ENCODE assay signal across 16 cellular contexts in the genomic region with DNA sequence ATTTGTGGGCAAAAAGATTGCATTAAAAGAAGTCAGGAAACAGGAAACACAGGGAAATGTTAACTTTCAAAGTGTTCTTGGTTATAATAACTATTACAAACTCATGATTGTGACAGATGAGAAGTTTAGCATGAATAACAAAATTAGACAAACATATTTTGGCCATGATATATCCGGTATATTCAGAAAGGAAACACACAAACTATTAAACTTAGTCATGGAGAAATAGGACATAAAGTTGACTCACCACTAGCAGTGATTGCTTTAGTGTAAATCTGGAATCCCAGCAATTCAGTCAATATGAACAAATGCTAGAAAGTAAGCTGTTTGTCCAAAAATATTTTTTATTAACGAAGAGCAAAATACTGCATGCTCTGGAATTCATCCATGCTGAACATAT.
DNase-seq lines count a peak whose midpoint lies in the region; ATAC-seq and TF ChIP-seq lines count a peak whose summit lies in the region.
"Had no signal": no experiment of that assay in that cellular context is flagged by ENCODE, and none has a peak within 500 bp of the region (broad histone marks: within the 10 kb centered on the region; RNA-seq: fewer than 3 reads in every experiment).

No MANE protein-coding gene starts in this region.

- H3K36me3 ChIP-seq in PC-3 (ENCODE audit: low read depth, low read length), result no peaks in the 10 kb centered on the region
- H3K36me3 ChIP-seq: colonic mucosa, gastroesophageal sphincter had no signal

- no peak overlapping the region for H3K27ac Mint-ChIP-seq in stimulated activated effector memory CD8-positive, alpha-beta T cell treated with anti-CD3 and anti-CD28 coated beads, Interleukin-12 subunit alpha, Interleukin-12 subunit beta, amount 100 ng/mL, for 72 hours
- H3K27ac Mint-ChIP-seq: activated naive CD8-positive, alpha-beta T cell; B cell; T-helper 1 cell treated with Interleukin-12 subunit alpha and Interleukin-12 subunit beta and Interleukin-4 antibody, amounts not matched to agents 30 μg/mL and 1 μg/mL, for 36 hours had no signal

- intact Hi-C loops in PC-3 (cut with micrococcal nuclease), result loop anchor here (2.0 to 5.0 kb wide), 2 partner anchors 27 to 1039 kb away; no protein-coding TSS in a partner anchor

- peak overlapping the region; percentile 50; the same call in 1 of the 2 replicates for H3K4me2 ChIP-seq in PC-3 (ENCODE audit: low read length)

- no peaks in the 10 kb centered on the region for H3K9me2 ChIP-seq in PC-3 (replicated peaks; ENCODE audit: low read length)

- TF ChIP-seq CTCF in AG09319 (IDR thresholded peaks at IDR 0.05; ENCODE audit: low read depth, low read length), result no peak
- TF ChIP-seq CTCF in PC-3 (conservative IDR thresholded peaks at IDR 0.05; ENCODE audit: low read depth, low read length), result no peak

- H3K79me2 ChIP-seq in PC-3 (ENCODE audit: low read length), result no peaks in the 10 kb centered on the region

- no peaks in the 10 kb centered on the region for H3K4me1 Mint-ChIP-seq in stimulated activated effector memory CD8-positive, alpha-beta T cell treated with anti-CD3 and anti-CD28 coated beads, Interleukin-12 subunit alpha, Interleukin-12 subunit beta, amount 100 ng/mL, for 72 hours
- H3K4me1 Mint-ChIP-seq: B cell had no signal

- ATAC-seq in PC-3, result peak; percentile 94
- ATAC-seq in GM18519 (IDR thresholded peaks at IDR 0.05; ENCODE audit: low FRiP score, unreplicated experiment), result no peak
- no peak for ATAC-seq in stimulated activated effector memory CD8-positive, alpha-beta T cell treated with anti-CD3 and anti-CD28 coated beads, Interleukin-12 subunit alpha, Interleukin-12 subunit beta, amount 100 ng/mL, for 72 hours
- ATAC-seq: gastroesophageal sphincter had no signal

- POLR2A ChIA-PET in PC-3 (lab: Charles Lee; ENCODE audit: unreplicated experiment), result no interaction called here

- CTCF ChIA-PET in PC-3 (lab: Charles Lee), result no interaction called here

- peak overlapping the region; percentile 71 for H3K27ac ChIP-seq in PC-3 (ENCODE audit: low read length)
- H3K27ac ChIP-seq: colonic mucosa, gastroesophageal sphincter had no signal

- peaks cover 19% of the 10 kb centered on the region for H3K9me3 Mint-ChIP-seq in stimulated activated effector memory CD8-positive, alpha-beta T cell treated with anti-CD3 and anti-CD28 coated beads, Interleukin-12 subunit alpha, Interleukin-12 subunit beta, amount 100 ng/mL, for 72 hours
- H3K9me3 Mint-ChIP-seq: T-helper 1 cell treated with Interleukin-12 subunit alpha and Interleukin-12 subunit beta and Interleukin-4 antibody, amounts not matched to agents 30 μg/mL and 1 μg/mL, for 36 hours had no signal

- peaks cover 14% of the 10 kb centered on the region for H3K4me1 ChIP-seq in PC-3 (ENCODE audit: insufficient read depth, low read length)
- H3K4me1 ChIP-seq: colonic mucosa, gastroesophageal sphincter had no signal

- no peaks in the 10 kb centered on the region for H3K27me3 ChIP-seq in PC-3 (ENCODE audit: low read length)
- H3K27me3 ChIP-seq: colonic mucosa, gastroesophageal sphincter had no signal

- no peak overlapping the region for H3K4me3 ChIP-seq in PC-3 (ENCODE audit: low read length)
- H3K4me3 ChIP-seq: colonic mucosa, gastroesophageal sphincter had no signal

- H3F3A ChIP-seq in PC-3 (ENCODE audit: low read length, unreplicated experiment), result no peaks in the 10 kb centered on the region

- H2AFZ ChIP-seq in PC-3 (ENCODE audit: low read length), result no peak overlapping the region

- H3K36me3 Mint-ChIP-seq in stimulated activated effector memory CD8-positive, alpha-beta T cell treated with anti-CD3 and anti-CD28 coated beads, Interleukin-12 subunit alpha, Interleukin-12 subunit beta, amount 100 ng/mL, for 72 hours, result no peaks in the 10 kb centered on the region
- H3K36me3 Mint-ChIP-seq: activated naive CD8-positive, alpha-beta T cell had no signal

- no peaks in the 10 kb centered on the region for H3K9me3 ChIP-seq in PC-3 (ENCODE audit: low read length)
- H3K9me3 ChIP-seq: colonic mucosa, gastroesophageal sphincter had no signal

- H3K4me3 Mint-ChIP-seq in stimulated activated effector memory CD8-positive, alpha-beta T cell treated with anti-CD3 and anti-CD28 coated beads, Interleukin-12 subunit alpha, Interleukin-12 subunit beta, amount 100 ng/mL, for 72 hours, result no peak overlapping the region
- H3K4me3 Mint-ChIP-seq: activated naive CD8-positive, alpha-beta T cell; B cell; T-helper 1 cell treated with Interleukin-12 subunit alpha and Interleukin-12 subunit beta and Interleukin-4 antibody, amounts not matched to agents 30 μg/mL and 1 μg/mL, for 36 hours had no signal

- H3K9ac ChIP-seq in PC-3 (ENCODE audit: low read length), result 0 out of 2 replicates have a peak overlapping the region, but pooled peaks have one; percentile 10

- H4K20me1 ChIP-seq in PC-3 (ENCODE audit: low read length), result no peaks in the 10 kb centered on the region

- peak; percentile 63 for DNase-seq in AG09319 (ENCODE audit: extremely low read depth, low read depth)
- peak; percentile 73 for DNase-seq in PC-3
- DNase-seq in dermis blood vessel endothelial cell, result peak; percentile 51
- peak; percentile 14 for DNase-seq in kidney tubule cell (ENCODE audit: low spot score)
- no peak for DNase-seq in OCI-M2 (lab: John Stamatoyannopoulos, UW; ENCODE audit: unreplicated experiment)
- DNase-seq in stimulated activated effector memory CD8-positive, alpha-beta T cell treated with anti-CD3 and anti-CD28 coated beads, Interleukin-12 subunit alpha, Interleukin-12 subunit beta, amount 100 ng/mL, for 72 hours (ENCODE audit: low spot score in 2 of 2), result no peak
- DNase-seq in stimulated activated CD4-positive, alpha-beta T cell treated with anti-CD3 and anti-CD28 coated beads, Interleukin-4, amount 100 ng/mL, for 24 hours, result no peak
- DNase-seq: activated T-cell treated with anti-CD3 and anti-CD28 coated beads for 4 hours, colonic mucosa, DMS153, NCI-H226 had no signal

- no TSS peak for BruUV-seq in PC-3 (replicated peaks; lab: Mats Ljungman, UMichigan)

Comparison
In these comparisons a context has a peak if more than half of its experiments do, and no peak if none do; other contexts are left out.
1. DNase-seq: peak in AG09319 (single experiment), PC-3 (single experiment), dermis blood vessel endothelial cell (single experiment) and kidney tubule cell (single experiment); none in OCI-M2 (single experiment), stimulated activated effector memory CD8-positive, alpha-beta T cell treated with anti-CD3 and anti-CD28 coated beads, Interleukin-12 subunit alpha, Interleukin-12 subunit beta, amount 100 ng/mL, for 72 hours (0 of 2) and stimulated activated CD4-positive, alpha-beta T cell treated with anti-CD3 and anti-CD28 coated beads, Interleukin-4, amount 100 ng/mL, for 24 hours (single experiment).